ENCODE assay signal across 1 cellular context in genomic region chr1:11299225-11299574, GRCh38.
TF ChIP-seq lines count a peak whose summit lies in the region.

No MANE protein-coding gene starts in this region.

TF ChIP-seq in WTC11, 78 proteins besides CTCF, POLR2A, EP300 and RAD21 (continued from another document):
- TF ChIP-seq ZNF425 (CRISPR knock-in tag; conservative IDR thresholded peaks at IDR 0.05) (no peak), NFATC4 (CRISPR knock-in tag; IDR thresholded peaks at IDR 0.05) (no peak), AR (CRISPR knock-in tag; IDR thresholded peaks at IDR 0.05) (no peak), TP53 (CRISPR knock-in tag; IDR thresholded peaks at IDR 0.05) (no peak), HMGXB4 (CRISPR knock-in tag; IDR thresholded peaks at IDR 0.05) (no peak), ATF1 (CRISPR knock-in tag; IDR thresholded peaks at IDR 0.05) (no peak), ARID4B (CRISPR knock-in tag; IDR thresholded peaks at IDR 0.05; ENCODE audit: borderline replicate concordance) (no peak), NFYB (CRISPR knock-in tag; conservative IDR thresholded peaks at IDR 0.05; ENCODE audit: low read depth) (no peak), TEAD1 (CRISPR knock-in tag; IDR thresholded peaks at IDR 0.05) (no peak), ZNF423 (CRISPR knock-in tag; IDR thresholded peaks at IDR 0.05) (no peak)
